ENCODE assay signal across 8 cellular contexts in the genomic region with DNA sequence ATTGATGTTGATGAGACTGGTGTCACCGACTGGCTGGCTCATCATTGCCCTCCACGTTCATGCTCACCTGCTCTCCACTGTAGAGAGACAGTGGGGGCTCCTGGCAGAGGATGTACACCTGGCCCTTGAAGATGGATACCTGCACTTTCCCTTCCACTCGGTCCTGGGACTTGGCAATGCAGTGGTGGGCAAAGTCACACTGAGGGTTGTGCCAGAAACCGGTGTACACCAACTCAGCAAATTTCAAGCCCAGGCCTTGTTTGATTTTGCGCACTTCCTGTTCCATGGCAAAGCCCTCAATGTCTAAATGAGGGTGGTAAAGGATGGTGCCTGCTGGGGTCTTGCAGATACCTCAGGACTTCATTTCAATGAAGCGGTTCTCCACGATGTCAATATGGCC.
"Had no signal": no experiment of that assay in that cellular context is flagged by ENCODE, and none has a peak within 500 bp of the region (broad histone marks: within the 10 kb centered on the region; RNA-seq: fewer than 3 reads in every experiment).

No MANE protein-coding gene starts in this region.

- DNase-seq: GDM1, GF-D8 had no signal

- ATAC-seq: GM12878 had no signal

- H3K4me3 ChIP-seq: GM12878 had no signal

- FAIRE-seq: G401.6, GM12878, GM12891, GM12892, GM18507, GM19239 had no signal
